ENCODE assay signal across 22 cellular contexts in the genomic region with DNA sequence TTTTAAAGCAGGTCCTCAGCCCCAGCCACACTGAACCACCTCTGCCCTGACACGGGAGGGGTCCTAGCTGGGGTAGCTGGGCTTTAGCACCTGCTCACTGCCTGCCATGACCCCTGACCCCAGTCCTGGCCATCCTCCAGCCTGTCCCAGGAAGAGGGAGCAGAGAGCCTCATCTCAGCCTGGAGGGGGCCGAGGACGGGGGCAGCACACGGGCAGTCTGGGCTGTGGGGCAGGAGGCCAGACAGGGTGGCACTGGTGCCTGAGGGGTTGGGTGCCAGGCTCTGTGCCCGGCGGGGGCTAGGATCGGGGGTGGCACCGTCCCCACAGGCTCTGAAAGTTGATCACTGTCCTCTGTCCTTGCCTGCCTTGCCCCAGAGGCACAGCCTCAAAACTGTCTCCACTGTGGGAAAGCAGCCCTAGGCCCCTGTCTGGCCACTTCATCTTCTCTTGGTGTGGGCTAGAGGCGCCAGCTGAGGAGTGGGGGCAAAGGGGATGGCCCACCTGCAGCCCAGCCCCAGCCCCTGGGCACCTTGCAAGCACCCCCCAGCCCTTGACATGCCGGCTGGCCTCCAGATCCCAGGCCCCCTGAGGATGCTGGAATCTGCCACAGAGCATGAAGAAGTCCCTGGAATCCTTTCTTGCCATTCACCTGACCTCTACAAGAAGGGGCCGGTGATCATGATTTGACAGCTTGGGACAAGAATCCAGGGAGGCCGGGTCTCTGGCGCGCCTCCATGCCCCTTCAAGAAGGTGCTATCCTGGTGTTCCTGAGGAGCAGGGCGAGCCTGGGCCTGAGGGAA. TPM values are rescaled to one million over a fixed set of nuclear protein-coding genes. Genes with fewer than 3 reads are reported as not detected.
"Had no signal": no experiment of that assay in that cellular context is flagged by ENCODE, and none has a peak within 500 bp of the region (broad histone marks: within the 10 kb centered on the region; RNA-seq: fewer than 3 reads in every experiment).

No MANE protein-coding gene starts in this region.

- ATAC-seq: activated CD4-positive, alpha-beta T cell treated with anti-CD3 and anti-CD28 coated beads for 36 hours; activated naive CD4-positive, alpha-beta T cell treated with anti-CD3 and anti-CD28 coated beads, Interleukin-2, amount 50 U/mL, for 72 hours; activated T-helper 17 cell treated with anti-CD3 and anti-CD28 coated beads, Interleukin-2, amount 50 U/mL, for 72 hours; esophagus mucosa; stimulated activated naive CD8-positive, alpha-beta T cell treated with anti-CD3 and anti-CD28 coated beads, Interleukin-15, Interleukin-2, amounts not matched to agents 100 U/mL and 50 U/mL, for 24 hours had no signal

- H3K4me1 Mint-ChIP-seq: activated T-helper 17 cell treated with anti-CD3 and anti-CD28 coated beads, Interleukin-2, amount 50 U/mL, for 72 hours; nephron had no signal

- H3K36me3 Mint-ChIP-seq: activated naive CD4-positive, alpha-beta T cell treated with anti-CD3 and anti-CD28 coated beads, Interleukin-2, amount 50 U/mL, for 72 hours; brain had no signal

- H3K4me3 Mint-ChIP-seq: activated B cell treated with CpG ODN at 0.5 μM for 24 hours; activated CD4-positive, alpha-beta T cell treated with anti-CD3 and anti-CD28 coated beads for 36 hours; activated T-cell treated with anti-CD3 and anti-CD28 coated beads, Interleukin-2, amount 50 U/mL, for 24 hours; activated T-helper 17 cell treated with anti-CD3 and anti-CD28 coated beads, Interleukin-2, amount 50 U/mL, for 72 hours; brain; nephron had no signal

- H3K27me3 Mint-ChIP-seq: activated B cell treated with CpG ODN at 0.5 μM for 24 hours; activated CD4-positive, alpha-beta T cell treated with anti-CD3 and anti-CD28 coated beads for 36 hours; activated T-cell treated with anti-CD3 and anti-CD28 coated beads, Interleukin-2, amount 50 U/mL, for 24 hours; activated T-helper 17 cell treated with anti-CD3 and anti-CD28 coated beads, Interleukin-2, amount 50 U/mL, for 72 hours; brain had no signal

- H3K27ac Mint-ChIP-seq: activated B cell treated with CpG ODN at 0.5 μM for 24 hours; activated CD4-positive, alpha-beta T cell treated with anti-CD3 and anti-CD28 coated beads for 36 hours; activated T-cell treated with anti-CD3 and anti-CD28 coated beads, Interleukin-2, amount 50 U/mL, for 24 hours; activated T-helper 17 cell treated with anti-CD3 and anti-CD28 coated beads, Interleukin-2, amount 50 U/mL, for 72 hours; brain; nephron had no signal

- DNase-seq: activated B cell treated with CpG ODN at 0.5 μM for 24 hours; activated CD4-positive, alpha-beta T cell treated with anti-CD3 and anti-CD28 coated beads for 36 hours; activated CD4-positive, alpha-beta T cell treated with anti-CD3 and anti-CD28 coated beads, Interleukin-2, amount 50 U/mL, for 4 hours; activated CD8-positive, alpha-beta memory T cell treated with anti-CD3 and anti-CD28 coated beads for 24 hours; activated CD8-positive, alpha-beta memory T cell treated with anti-CD3 and anti-CD28 coated beads, Interleukin-2, amount 50 U/mL, for 4 hours; activated T-cell treated with anti-CD3 and anti-CD28 coated beads, Interleukin-2, amount 50 U/mL, for 24 hours; central memory CD4-positive, alpha-beta T cell; effector memory CD4-positive, alpha-beta T cell; foreskin melanocyte; hippocampal formation; mesenchymal stem cell; retina; stimulated activated CD4-positive, alpha-beta T cell treated with anti-CD3 and anti-CD28 coated beads, Interleukin-4, amount 100 ng/mL, for 24 hours; stimulated activated naive CD8-positive, alpha-beta T cell treated with anti-CD3 and anti-CD28 coated beads, Interleukin-15, Interleukin-2, amounts not matched to agents 100 U/mL and 50 U/mL, for 24 hours; T-helper 9 cell had no signal

- H3K9me3 Mint-ChIP-seq: activated B cell treated with CpG ODN at 0.5 μM for 24 hours; activated naive CD4-positive, alpha-beta T cell treated with anti-CD3 and anti-CD28 coated beads, Interleukin-2, amount 50 U/mL, for 72 hours; activated T-cell treated with anti-CD3 and anti-CD28 coated beads, Interleukin-2, amount 50 U/mL, for 24 hours; activated T-helper 17 cell treated with anti-CD3 and anti-CD28 coated beads, Interleukin-2, amount 50 U/mL, for 72 hours; brain; nephron had no signal

RNA-seq across cellular contexts. Expression of a gene that starts 45.8 kb away (rescaled TPM):
- total RNA-seq: esophagus mucosa, subcutaneous adipose tissue had no signal
- polyA plus RNA-seq: liver had no signal
